Comparison of ENCODE assay signal across 19 cellular contexts in the genomic region with DNA sequence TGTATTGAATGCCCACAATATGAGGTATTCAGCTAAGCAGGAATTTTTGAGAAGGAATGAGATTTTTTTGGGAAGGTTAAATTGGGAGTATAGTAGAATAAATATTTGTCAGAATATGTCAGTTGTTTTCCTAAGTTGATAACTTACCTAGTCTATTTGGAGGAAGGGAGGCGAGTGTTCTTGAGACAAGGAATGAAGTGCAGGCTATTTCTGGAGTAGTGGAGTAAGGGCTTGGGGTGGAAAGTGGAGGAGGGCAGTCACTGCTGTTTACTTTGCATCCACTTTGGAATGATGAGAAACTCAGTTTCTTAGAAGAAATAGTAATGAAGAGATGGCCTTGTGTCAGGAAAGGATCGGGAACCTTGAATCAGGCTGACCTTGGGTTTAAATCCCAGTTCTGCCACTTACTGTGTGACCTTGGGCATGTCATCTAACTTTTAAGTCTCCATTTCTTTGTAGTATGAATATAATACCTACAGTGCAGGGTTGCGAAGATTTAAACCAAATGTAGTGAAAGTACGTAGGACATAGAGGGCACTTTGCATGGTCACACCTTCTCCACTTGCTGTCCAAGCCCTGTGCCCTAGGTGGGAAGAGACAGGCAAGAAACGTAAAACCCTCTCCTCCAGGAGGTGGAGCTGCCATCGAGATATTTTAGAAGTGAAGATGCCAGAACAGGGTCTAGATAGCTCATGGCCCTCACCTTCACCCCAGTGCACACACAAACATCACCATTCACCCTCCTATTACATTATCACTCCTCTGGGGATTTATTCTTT. TPM values are rescaled to one million over a fixed set of nuclear protein-coding genes. Genes with fewer than 3 reads are reported as not detected.
DNase-seq lines count a peak whose midpoint lies in the region; ATAC-seq, FAIRE-seq and TF ChIP-seq lines count a peak whose summit lies in the region.
"Had no signal": no experiment of that assay in that cellular context is flagged by ENCODE, and none has a peak within 500 bp of the region (broad histone marks: within the 10 kb centered on the region; RNA-seq: fewer than 3 reads in every experiment).

No MANE protein-coding gene starts in this region.

- H3K4me1 ChIP-seq in H9 (ENCODE audit: insufficient read depth, low read length) = no peaks in the 10 kb centered on the region
- peaks cover 6 to 17% of the 10 kb centered on the region in 2 donors for H3K4me1 ChIP-seq in ascending aorta
- H3K4me1 ChIP-seq in HepG2 (ENCODE audit: insufficient read depth, low read length) = peaks cover 79% of the 10 kb centered on the region
- no peaks in the 10 kb centered on the region for H3K4me1 ChIP-seq in ovary (ENCODE audit: insufficient read depth)
- H3K4me1 ChIP-seq: Caco-2, SJSA1 had no signal

- H3K9ac ChIP-seq in H9 (ENCODE audit: extremely low read depth, insufficient read length, low read length) = no peak overlapping the region
- peak overlapping the region; percentile 75 for H3K9ac ChIP-seq in HepG2 (ENCODE audit: insufficient read depth, low read depth, low read length)

- H3K27me3 Mint-ChIP-seq in H9 (ENCODE audit: low read depth) = peaks cover 2% of the 10 kb centered on the region; the same call in 1 of the 2 replicates

- no peaks in the 10 kb centered on the region for H3K4me1 Mint-ChIP-seq in H9
- H3K4me1 Mint-ChIP-seq in stimulated activated effector memory CD8-positive, alpha-beta T cell treated with anti-CD3 and anti-CD28 coated beads, Interleukin-12 subunit alpha, Interleukin-12 subunit beta, amount 100 ng/mL, for 72 hours = no peaks in the 10 kb centered on the region

- H4K8ac ChIP-seq in H9 (replicated peaks; ENCODE audit: insufficient read length, low read depth, low read length) = no peak overlapping the region

- H3K79me1 ChIP-seq in H9 (ENCODE audit: insufficient read depth, low read depth, low read length, poor library complexity, severe bottlenecking) = no peaks in the 10 kb centered on the region

- H4K20me1 ChIP-seq in H9 (ENCODE audit: control insufficient read depth, insufficient read depth, insufficient read length) (no peaks in the 10 kb centered on the region), HepG2 (ENCODE audit: insufficient read depth, low read length) (no peaks in the 10 kb centered on the region)

- H2AK5ac ChIP-seq in H9 (ENCODE audit: insufficient read length, low read length) = no peak overlapping the region

- H4K91ac ChIP-seq in H9 (ENCODE audit: insufficient read length, low read depth, low read length) = no peak overlapping the region

- no peak overlapping the region for H3K4me3 Mint-ChIP-seq in H9
- no peak overlapping the region for H3K4me3 Mint-ChIP-seq in stimulated activated effector memory CD8-positive, alpha-beta T cell treated with anti-CD3 and anti-CD28 coated beads, Interleukin-12 subunit alpha, Interleukin-12 subunit beta, amount 100 ng/mL, for 72 hours
- H3K4me3 Mint-ChIP-seq: HFFc6 had no signal

- H3K27me3 ChIP-seq in H9 (ENCODE audit: insufficient read depth, low read length) (no peaks in the 10 kb centered on the region), ascending aorta (no peaks in the 10 kb centered on the region), HepG2 (ENCODE audit: control insufficient read depth in 1 of 2, insufficient read depth in 2 of 2, low read length in 2 of 2) (no peaks in the 10 kb centered on the region), ovary (no peaks in the 10 kb centered on the region)
- H3K27me3 ChIP-seq: SJSA1 had no signal

- TF ChIP-seq CTCF in H9 (conservative IDR thresholded peaks at IDR 0.05) (0 out of 3 replicates have a peak, but pooled peaks have one; percentile 19), ascending aorta (IDR thresholded peaks at IDR 0.05) (no peak), HepG2 (CRISPR knock-in tag; IDR thresholded peaks at IDR 0.05) (peak; percentile 32), ovary (IDR thresholded peaks at IDR 0.05) (no peak)

- no CpG with 5 or more reads among the region's 6 CpGs for WGBS in H9 (ENCODE audit: extremely low coverage, insufficient read length, low lambda C conversion rate)
- WGBS in HepG2 (ENCODE audit: low lambda C conversion rate) = 74% methylated on average over 6 of the region's 6 CpGs
- WGBS in ovary, 3 donors = 54 to 68% (median 57%) methylated on average over 6 of the region's 6 CpGs

- no peak overlapping the region for H3K23ac ChIP-seq in H9 (ENCODE audit: insufficient read length, low read depth, low read length)

- H3K56ac ChIP-seq in H9 (ENCODE audit: insufficient read length, low read depth, low read length) = no peak overlapping the region

- H2BK120ac ChIP-seq in H9 (ENCODE audit: low read depth, low read length, poor library complexity, severe bottlenecking) = no peak overlapping the region

- H3K79me2 ChIP-seq in H9 (ENCODE audit: insufficient read depth, low read length) = no peaks in the 10 kb centered on the region
- H3K79me2 ChIP-seq in HepG2 (ENCODE audit: insufficient read depth, low read length) = no peaks in the 10 kb centered on the region

- H3K27ac Mint-ChIP-seq in H9 = no peak overlapping the region; a peak in 1 of 7 replicates
- peak overlapping the region; percentile 3 for H3K27ac Mint-ChIP-seq in stimulated activated effector memory CD8-positive, alpha-beta T cell treated with anti-CD3 and anti-CD28 coated beads, Interleukin-12 subunit alpha, Interleukin-12 subunit beta, amount 100 ng/mL, for 72 hours
- H3K27ac Mint-ChIP-seq: HFFc6 had no signal

- no peak overlapping the region for H3K18ac ChIP-seq in H9 (ENCODE audit: insufficient read length, low read depth, low read length)

- no peaks in the 10 kb centered on the region for H3K23me2 ChIP-seq in H9 (ENCODE audit: insufficient read length, low read depth, low read length, poor library complexity, severe bottlenecking)

- H3K14ac ChIP-seq in H9 (ENCODE audit: insufficient read depth, low read length) = no peak overlapping the region

- CTCF ChIA-PET in HepG2 (lab: Yijun Ruan, JAX; ENCODE audit: low intra/inter-chr PET ratio, low total read pairs) = interaction anchor here (1.0 kb wide), 1 partner anchor 91 kb away, joined by 3 read pairs; no protein-coding TSS in a partner anchor

- H2BK12ac ChIP-seq in H9 (ENCODE audit: insufficient read length, low read depth, low read length) = no peak overlapping the region

- TF ChIP-seq EP300 in HepG2 (IDR thresholded peaks at IDR 0.05; ENCODE audit: low read depth in 2 of 2, low read length in 2 of 2) = no peak
- TF ChIP-seq EP300 in HepG2 (CRISPR knock-in tag; IDR thresholded peaks at IDR 0.05; ENCODE audit: borderline replicate concordance) = no peak
- no peak for TF ChIP-seq EP300 in ovary (IDR thresholded peaks at IDR 0.05)

- H3K9me3 ChIP-seq in H9 (ENCODE audit: control insufficient read depth, low read depth, low read length) (no peaks in the 10 kb centered on the region), ascending aorta (no peaks in the 10 kb centered on the region), HepG2 (ENCODE audit: low read length) (no peaks in the 10 kb centered on the region), ovary (no peaks in the 10 kb centered on the region)
- H3K9me3 ChIP-seq: Caco-2, SJSA1 had no signal

- intact Hi-C loops in ascending aorta (cut with DNase I) (no loop called here), HepG2 (cut with micrococcal nuclease; ENCODE audit: unreplicated experiment) (no loop called here), ovary (cut with DNase I) (no loop called here)

- no peaks in the 10 kb centered on the region for H3K9me3 Mint-ChIP-seq in H9
- no peaks in the 10 kb centered on the region for H3K9me3 Mint-ChIP-seq in stimulated activated effector memory CD8-positive, alpha-beta T cell treated with anti-CD3 and anti-CD28 coated beads, Interleukin-12 subunit alpha, Interleukin-12 subunit beta, amount 100 ng/mL, for 72 hours
- H3K9me3 Mint-ChIP-seq: HFFc6 had no signal

- TF ChIP-seq POLR2A in HepG2 (IDR thresholded peaks at IDR 0.05; ENCODE audit: insufficient read depth in 1 of 2, low read depth in 2 of 2, low read length in 2 of 2) (0 out of 4 replicates have a peak, but pooled peaks of 1 of the 2 experiments have one; percentile 50), ovary (IDR thresholded peaks at IDR 0.05) (no peak)

- H3K27ac ChIP-seq in H9 (ENCODE audit: insufficient read length, low read depth, low read length) (no peak overlapping the region), ascending aorta (peak overlapping the region; percentile 58 to 71), HepG2 (ENCODE audit: extremely low read length, insufficient read depth, low read length) (peak overlapping the region; percentile 96), ovary (no peak overlapping the region)
- H3K27ac ChIP-seq: SJSA1 had no signal

- FAIRE-seq in HepG2 (lab: Jason Lieb, UNC) = peak; percentile 65

- H3K4ac ChIP-seq in H9 (ENCODE audit: low read depth, low read length) = no peak overlapping the region

- no peak overlapping the region for H2BK20ac ChIP-seq in H9 (ENCODE audit: low read depth, low read length, poor library complexity, severe bottlenecking)

- no peak overlapping the region for H4K5ac ChIP-seq in H9 (ENCODE audit: insufficient read length, low read depth, low read length)

- H3K36me3 ChIP-seq in ascending aorta = peaks cover 24 to 27% of the 10 kb centered on the region in 2 donors
- H3K36me3 ChIP-seq in HepG2 (replicated peaks in 1 of 2; ENCODE audit: control insufficient read depth in 1 of 2, insufficient read depth in 2 of 2, low read length in 2 of 2) = peaks cover 21 to 29% of the 10 kb centered on the region in 2 experiments
- no peaks in the 10 kb centered on the region for H3K36me3 ChIP-seq in ovary

- ATAC-seq in HepG2 (no peak), GM18517 (IDR thresholded peaks at IDR 0.05; ENCODE audit: unreplicated experiment) (no peak)
- no peak for ATAC-seq in stimulated activated effector memory CD8-positive, alpha-beta T cell treated with anti-CD3 and anti-CD28 coated beads, Interleukin-12 subunit alpha, Interleukin-12 subunit beta, amount 100 ng/mL, for 72 hours
- ATAC-seq: PC-3 had no signal

- DNase-seq in H9 (no peak), ascending aorta (ENCODE audit: low spot score in 2 of 2) (no peak), HepG2 (ENCODE audit: low spot score) (no peak), ovary (no peak), NCI-H774 (lab: John Stamatoyannopoulos, UW) (no peak)
- no peak for DNase-seq in stimulated activated effector memory CD8-positive, alpha-beta T cell treated with anti-CD3 and anti-CD28 coated beads, Interleukin-12 subunit alpha, Interleukin-12 subunit beta, amount 100 ng/mL, for 72 hours (ENCODE audit: low spot score in 2 of 2)
- DNase-seq: Caco-2, DMS53, GOT3, HFFc6, KBM-7, NCI-H1417 treated with DMSO at 0.1 percent for 48 hours, NCI-H2029, NCI-H2171 treated with DMSO at 0.1 percent for 48 hours, NCI-H748 treated with DMSO at 0.1 percent for 48 hours, PC-3 had no signal

- H3K4me2 ChIP-seq in H9 (ENCODE audit: insufficient read depth, insufficient read length, low read length) (no peak overlapping the region), HepG2 (ENCODE audit: low read depth, low read length) (peak overlapping the region; percentile 83)

- in situ Hi-C loops in HepG2 (cut with HindIII; ENCODE audit: extremely low pct_ligation_motif_present, low pct_unique_long_range_greater_than_20kb) = no loop called here

- H2BK15ac ChIP-seq in H9 (ENCODE audit: low read depth, low read length) = no peak overlapping the region

- peaks cover 22 to 63% (median 37%) of the 10 kb centered on the region in 3 experiments; a peak in 6 of 7 replicates for H3K36me3 Mint-ChIP-seq in H9 (ENCODE audit: insufficient read depth in 1 of 3, low read depth in 3 of 3)
- peaks cover 24% of the 10 kb centered on the region for H3K36me3 Mint-ChIP-seq in stimulated activated effector memory CD8-positive, alpha-beta T cell treated with anti-CD3 and anti-CD28 coated beads, Interleukin-12 subunit alpha, Interleukin-12 subunit beta, amount 100 ng/mL, for 72 hours

- H2AFZ ChIP-seq in H9 (ENCODE audit: low read length) (no peak overlapping the region), HepG2 (ENCODE audit: low read length) (no peak overlapping the region)

- H3K4me3 ChIP-seq in ascending aorta (no peak overlapping the region), HepG2 (replicated peaks in 1 of 3; ENCODE audit: insufficient read depth in 1 of 3, low read depth in 2 of 3, low read length in 3 of 3) (peak overlapping the region in 2 of 3 experiments; percentile 16 to 50; a peak in 1 of 6 replicates), ovary (no peak overlapping the region)
- H3K4me3 ChIP-seq: SJSA1 had no signal

- TF ChIP-seq RAD21 in HepG2 (CRISPR knock-in tag; IDR thresholded peaks at IDR 0.05) = no peak

- BruUV-seq in HepG2 (replicated peaks; lab: Mats Ljungman, UMichigan) = TSS peak; percentile 42

- H2BK5ac ChIP-seq in H9 (ENCODE audit: insufficient read length, low read length) = no peak overlapping the region

- no peak overlapping the region for H3T11ph ChIP-seq in H9 (ENCODE audit: low read length)

- POLR2A ChIA-PET in HepG2 (lab: Yijun Ruan, JAX) = interaction anchor here (0.6 to 8.6 kb wide), 28 partner anchors 8 to 449 kb away, joined by 3 to 218 read pairs (median 5); a partner anchor contains a TSS

RNA-seq across cellular contexts. Expression of a gene that starts 25.2 kb away (rescaled TPM):
- total RNA-seq in H9 (2021) (3.1 and 3.4 TPM in 2 replicates), ascending aorta (53.1 TPM), HepG2 (2016; rRNA removed; fragmentation: Illumina TruSeq; extraction: Trizol) (106 and 157 TPM in 2 replicates), ovary (10 to 100 TPM; 22.0 to 59.5 (median 34.4) TPM)
- total RNA-seq in HepG2 (2016; cell fraction: cytosol; rRNA removed; fragmentation: Illumina TruSeq; extraction: Trizol; ENCODE audit: low read depth) = 29.2 and 32.0 TPM in 2 replicates
- 92.9 and 157 TPM in 2 replicates for total RNA-seq in HepG2 (2016; cell fraction: insoluble cytoplasmic fraction; rRNA removed; fragmentation: Illumina TruSeq; extraction: Trizol)
- 59.2 and 68.0 TPM in 2 replicates for total RNA-seq in HepG2 (2016; cell fraction: membrane; rRNA removed; fragmentation: Illumina TruSeq; extraction: Trizol)
- total RNA-seq in HepG2 (2016; cell fraction: nucleus; rRNA removed; fragmentation: Illumina TruSeq; extraction: Trizol) = 124 and 147 TPM in 2 replicates
- polyA plus RNA-seq in HepG2 (2011; rRNA removed) (266 and 314 TPM in 2 replicates), ovary (10 to 100 TPM; 30.0 to 39.0 TPM)
- 327 and 396 TPM in 2 replicates for polyA plus RNA-seq in HepG2 (2011; cell fraction: cytosol; rRNA removed)
- 158 and 203 TPM in 2 replicates for polyA plus RNA-seq in HepG2 (2011; cell fraction: nucleus; rRNA removed)
- polyA plus RNA-seq in HepG2 (2012) = 154 and 189 TPM in 2 replicates
- 34.9 and 39.0 TPM in 2 replicates for polyA plus RNA-seq in HepG2 (2016; cell fraction: cytosol; fragmentation: Illumina TruSeq; extraction: Trizol; ENCODE audit: low read depth)
- 90.8 and 107 TPM in 2 replicates for polyA plus RNA-seq in HepG2 (2016; cell fraction: insoluble cytoplasmic fraction; fragmentation: Illumina TruSeq; extraction: Trizol; ENCODE audit: low read depth)
- polyA plus RNA-seq in HepG2 (2016; cell fraction: membrane; fragmentation: Illumina TruSeq; extraction: Trizol; ENCODE audit: low read depth) = 49.2 and 51.3 TPM in 2 replicates
- polyA plus RNA-seq in HepG2 (2016; cell fraction: nucleus; fragmentation: Illumina TruSeq; extraction: Trizol; ENCODE audit: insufficient read depth, low read depth) = 203 and 207 TPM in 2 replicates
- polyA minus RNA-seq in HepG2 (2011; rRNA and poly(A)+ RNA removed; ENCODE audit: low replicate concordance) = 399 TPM in 1 of 2 replicates, not detected in the other
- 113 and 138 TPM in 2 replicates for polyA minus RNA-seq in HepG2 (2011; cell fraction: cytosol; rRNA and poly(A)+ RNA removed)
- 86.3 and 96.4 TPM in 2 replicates for polyA minus RNA-seq in HepG2 (2011; cell fraction: nucleus; rRNA and poly(A)+ RNA removed)
- total RNA-seq: NCI-H460 had no signal

RNA-seq across cellular contexts. Expression of a gene that starts 46.2 kb away (rescaled TPM):
- total RNA-seq in H9 (2021) (91.4 and 96.4 TPM in 2 replicates), ascending aorta (93.4 TPM), HepG2 (2016; rRNA removed; fragmentation: Illumina TruSeq; extraction: Trizol) (77.5 and 78.0 TPM in 2 replicates), ovary (10 to 100 TPM; 12.4 to 19.6 (median 17.6) TPM)
- total RNA-seq in HepG2 (2016; cell fraction: cytosol; rRNA removed; fragmentation: Illumina TruSeq; extraction: Trizol; ENCODE audit: low read depth) = 26.9 and 32.1 TPM in 2 replicates
- total RNA-seq in HepG2 (2016; cell fraction: insoluble cytoplasmic fraction; rRNA removed; fragmentation: Illumina TruSeq; extraction: Trizol) = 64.0 and 77.3 TPM in 2 replicates
- total RNA-seq in HepG2 (2016; cell fraction: membrane; rRNA removed; fragmentation: Illumina TruSeq; extraction: Trizol) = 48.8 and 53.6 TPM in 2 replicates
- 76.4 and 96.7 TPM in 2 replicates for total RNA-seq in HepG2 (2016; cell fraction: nucleus; rRNA removed; fragmentation: Illumina TruSeq; extraction: Trizol)
- polyA plus RNA-seq in HepG2 (2011; rRNA removed) (84.6 and 85.5 TPM in 2 replicates), ovary (10 to 100 TPM in 1 of 2 donors, 1 to 10 TPM in 1; 6.9 to 17.2 TPM)
- 56.8 and 57.9 TPM in 2 replicates for polyA plus RNA-seq in HepG2 (2011; cell fraction: cytosol; rRNA removed)
- polyA plus RNA-seq in HepG2 (2011; cell fraction: nucleus; rRNA removed) = 188 and 192 TPM in 2 replicates
- 71.9 and 80.9 TPM in 2 replicates for polyA plus RNA-seq in HepG2 (2012)
- 15.6 and 16.8 TPM in 2 replicates for polyA plus RNA-seq in HepG2 (2016; cell fraction: cytosol; fragmentation: Illumina TruSeq; extraction: Trizol; ENCODE audit: low read depth)
- 85.9 and 98.6 TPM in 2 replicates for polyA plus RNA-seq in HepG2 (2016; cell fraction: insoluble cytoplasmic fraction; fragmentation: Illumina TruSeq; extraction: Trizol; ENCODE audit: low read depth)
- polyA plus RNA-seq in HepG2 (2016; cell fraction: membrane; fragmentation: Illumina TruSeq; extraction: Trizol; ENCODE audit: low read depth) = 41.6 and 46.1 TPM in 2 replicates
- polyA plus RNA-seq in HepG2 (2016; cell fraction: nucleus; fragmentation: Illumina TruSeq; extraction: Trizol; ENCODE audit: insufficient read depth, low read depth) = 172 and 200 TPM in 2 replicates
- 60.1 and 174 TPM in 2 replicates for polyA minus RNA-seq in HepG2 (2011; rRNA and poly(A)+ RNA removed; ENCODE audit: low replicate concordance)
- 43.8 and 44.1 TPM in 2 replicates for polyA minus RNA-seq in HepG2 (2011; cell fraction: cytosol; rRNA and poly(A)+ RNA removed)
- polyA minus RNA-seq in HepG2 (2011; cell fraction: nucleus; rRNA and poly(A)+ RNA removed) = 158 and 170 TPM in 2 replicates

Comparison
In these comparisons a context has a peak if more than half of its experiments do, and no peak if none do; other contexts are left out.
1. H3K27ac ChIP-seq: peak in ascending aorta (2 of 2) and HepG2 (single experiment); none in H9 (single experiment) and ovary (0 of 2).
2. CTCF ChIP-seq: peak in H9 (single experiment) and HepG2 (single experiment); none in ascending aorta (0 of 3) and ovary (0 of 3).
3. H3K4me3 ChIP-seq: peak in HepG2 (2 of 3); none in ascending aorta (0 of 2) and ovary (single experiment).